In the genomic region with DNA sequence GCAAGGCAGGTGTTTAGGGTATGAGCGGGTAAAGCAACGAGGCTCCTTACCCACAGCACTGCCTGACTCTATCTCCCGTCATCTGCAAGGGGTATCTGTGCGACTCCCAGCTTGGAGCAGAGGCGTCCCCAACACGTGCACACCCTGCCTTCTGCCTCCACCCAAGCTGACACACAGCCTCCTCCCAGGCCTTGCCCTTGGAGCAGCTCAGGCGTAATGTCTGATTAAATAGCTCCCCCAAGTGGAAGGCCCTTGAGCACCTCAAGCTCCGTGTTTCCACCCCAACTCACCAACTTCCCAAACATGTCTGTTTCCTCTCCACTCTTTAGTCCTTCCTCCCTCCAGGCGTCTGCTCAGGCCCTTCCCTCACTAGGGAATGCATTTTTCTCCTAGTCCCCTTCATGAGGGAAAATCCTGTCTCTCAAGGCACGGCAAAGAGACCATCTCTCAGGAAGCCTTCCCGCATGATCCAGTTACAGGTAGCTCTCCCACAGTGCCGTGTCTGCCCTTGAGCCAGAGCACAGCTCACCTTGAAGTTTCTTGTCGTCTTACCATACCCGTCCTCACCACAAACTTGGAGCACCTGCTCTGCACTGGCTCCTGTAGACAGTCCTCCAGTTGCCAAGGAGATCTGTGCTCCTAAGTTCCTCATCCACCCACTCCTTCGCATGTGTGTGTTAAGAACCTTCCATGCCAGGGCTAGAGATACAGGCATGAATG, we compare ENCODE assay signal across 1 cellular context.
TF ChIP-seq lines count a peak whose summit lies in the region.

No MANE protein-coding gene starts in this region.

TF ChIP-seq in K562, 482 proteins besides CTCF, POLR2A, EP300 and RAD21 (continued from another document and continues in another):
- TF ChIP-seq, protein P1, sequence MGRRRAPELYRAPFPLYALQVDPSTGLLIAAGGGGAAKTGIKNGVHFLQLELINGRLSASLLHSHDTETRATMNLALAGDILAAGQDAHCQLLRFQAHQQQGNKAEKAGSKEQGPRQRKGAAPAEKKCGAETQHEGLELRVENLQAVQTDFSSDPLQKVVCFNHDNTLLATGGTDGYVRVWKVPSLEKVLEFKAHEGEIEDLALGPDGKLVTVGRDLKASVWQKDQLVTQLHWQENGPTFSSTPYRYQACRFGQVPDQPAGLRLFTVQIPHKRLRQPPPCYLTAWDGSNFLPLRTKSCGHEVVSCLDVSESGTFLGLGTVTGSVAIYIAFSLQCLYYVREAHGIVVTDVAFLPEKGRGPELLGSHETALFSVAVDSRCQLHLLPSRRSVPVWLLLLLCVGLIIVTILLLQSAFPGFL (CRISPR knock-in tag; IDR thresholded peaks at IDR 0.05) = 0 out of 2 replicates have a peak, but pooled peaks have one; percentile 35
- TF ChIP-seq ZKSCAN1 (IDR thresholded peaks at IDR 0.05; ENCODE audit: low read depth, low read length) = no peak
- no peak for TF ChIP-seq CBFA2T3 (IDR thresholded peaks at IDR 0.05)
- no peak for TF ChIP-seq HSF4 (CRISPR knock-in tag; IDR thresholded peaks at IDR 0.05; ENCODE audit: borderline replicate concordance)
- no peak for TF ChIP-seq MCM2 (IDR thresholded peaks at IDR 0.05; ENCODE audit: low read depth)
- TF ChIP-seq, protein P2, sequence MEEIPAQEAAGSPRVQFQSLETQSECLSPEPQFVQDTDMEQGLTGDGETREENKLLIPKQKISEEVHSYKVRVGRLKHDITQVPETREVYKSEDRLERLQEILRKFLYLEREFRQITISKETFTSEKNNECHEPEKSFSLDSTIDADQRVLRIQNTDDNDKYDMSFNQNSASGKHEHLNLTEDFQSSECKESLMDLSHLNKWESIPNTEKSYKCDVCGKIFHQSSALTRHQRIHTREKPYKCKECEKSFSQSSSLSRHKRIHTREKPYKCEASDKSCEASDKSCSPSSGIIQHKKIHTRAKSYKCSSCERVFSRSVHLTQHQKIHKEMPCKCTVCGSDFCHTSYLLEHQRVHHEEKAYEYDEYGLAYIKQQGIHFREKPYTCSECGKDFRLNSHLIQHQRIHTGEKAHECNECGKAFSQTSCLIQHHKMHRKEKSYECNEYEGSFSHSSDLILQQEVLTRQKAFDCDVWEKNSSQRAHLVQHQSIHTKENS (CRISPR knock-in tag; IDR thresholded peaks at IDR 0.05) = no peak
- TF ChIP-seq STAT5B (CRISPR knock-in tag; IDR thresholded peaks at IDR 0.05) = no peak
- peak in 1 of 2 experiments; percentile 30; a peak in 1 of 4 replicates for TF ChIP-seq SRF (CRISPR knock-in tag; IDR thresholded peaks at IDR 0.05)
- TF ChIP-seq, protein P3, sequence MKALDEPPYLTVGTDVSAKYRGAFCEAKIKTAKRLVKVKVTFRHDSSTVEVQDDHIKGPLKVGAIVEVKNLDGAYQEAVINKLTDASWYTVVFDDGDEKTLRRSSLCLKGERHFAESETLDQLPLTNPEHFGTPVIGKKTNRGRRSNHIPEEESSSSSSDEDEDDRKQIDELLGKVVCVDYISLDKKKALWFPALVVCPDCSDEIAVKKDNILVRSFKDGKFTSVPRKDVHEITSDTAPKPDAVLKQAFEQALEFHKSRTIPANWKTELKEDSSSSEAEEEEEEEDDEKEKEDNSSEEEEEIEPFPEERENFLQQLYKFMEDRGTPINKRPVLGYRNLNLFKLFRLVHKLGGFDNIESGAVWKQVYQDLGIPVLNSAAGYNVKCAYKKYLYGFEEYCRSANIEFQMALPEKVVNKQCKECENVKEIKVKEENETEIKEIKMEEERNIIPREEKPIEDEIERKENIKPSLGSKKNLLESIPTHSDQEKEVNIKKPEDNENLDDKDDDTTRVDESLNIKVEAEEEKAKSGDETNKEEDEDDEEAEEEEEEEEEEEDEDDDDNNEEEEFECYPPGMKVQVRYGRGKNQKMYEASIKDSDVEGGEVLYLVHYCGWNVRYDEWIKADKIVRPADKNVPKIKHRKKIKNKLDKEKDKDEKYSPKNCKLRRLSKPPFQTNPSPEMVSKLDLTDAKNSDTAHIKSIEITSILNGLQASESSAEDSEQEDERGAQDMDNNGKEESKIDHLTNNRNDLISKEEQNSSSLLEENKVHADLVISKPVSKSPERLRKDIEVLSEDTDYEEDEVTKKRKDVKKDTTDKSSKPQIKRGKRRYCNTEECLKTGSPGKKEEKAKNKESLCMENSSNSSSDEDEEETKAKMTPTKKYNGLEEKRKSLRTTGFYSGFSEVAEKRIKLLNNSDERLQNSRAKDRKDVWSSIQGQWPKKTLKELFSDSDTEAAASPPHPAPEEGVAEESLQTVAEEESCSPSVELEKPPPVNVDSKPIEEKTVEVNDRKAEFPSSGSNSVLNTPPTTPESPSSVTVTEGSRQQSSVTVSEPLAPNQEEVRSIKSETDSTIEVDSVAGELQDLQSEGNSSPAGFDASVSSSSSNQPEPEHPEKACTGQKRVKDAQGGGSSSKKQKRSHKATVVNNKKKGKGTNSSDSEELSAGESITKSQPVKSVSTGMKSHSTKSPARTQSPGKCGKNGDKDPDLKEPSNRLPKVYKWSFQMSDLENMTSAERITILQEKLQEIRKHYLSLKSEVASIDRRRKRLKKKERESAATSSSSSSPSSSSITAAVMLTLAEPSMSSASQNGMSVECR (CRISPR knock-in tag; IDR thresholded peaks at IDR 0.05) = no peak
- 0 out of 4 replicates have a peak, but pooled peaks of 1 of the 2 experiments have one; percentile 12 for TF ChIP-seq TBL1XR1 (IDR thresholded peaks at IDR 0.05; ENCODE audit: low read length in 2 of 2)
- TF ChIP-seq SMC3 (conservative IDR thresholded peaks at IDR 0.05; ENCODE audit: insufficient read depth, low read depth, low read length) = peak; percentile 69
- TF ChIP-seq, protein P4, sequence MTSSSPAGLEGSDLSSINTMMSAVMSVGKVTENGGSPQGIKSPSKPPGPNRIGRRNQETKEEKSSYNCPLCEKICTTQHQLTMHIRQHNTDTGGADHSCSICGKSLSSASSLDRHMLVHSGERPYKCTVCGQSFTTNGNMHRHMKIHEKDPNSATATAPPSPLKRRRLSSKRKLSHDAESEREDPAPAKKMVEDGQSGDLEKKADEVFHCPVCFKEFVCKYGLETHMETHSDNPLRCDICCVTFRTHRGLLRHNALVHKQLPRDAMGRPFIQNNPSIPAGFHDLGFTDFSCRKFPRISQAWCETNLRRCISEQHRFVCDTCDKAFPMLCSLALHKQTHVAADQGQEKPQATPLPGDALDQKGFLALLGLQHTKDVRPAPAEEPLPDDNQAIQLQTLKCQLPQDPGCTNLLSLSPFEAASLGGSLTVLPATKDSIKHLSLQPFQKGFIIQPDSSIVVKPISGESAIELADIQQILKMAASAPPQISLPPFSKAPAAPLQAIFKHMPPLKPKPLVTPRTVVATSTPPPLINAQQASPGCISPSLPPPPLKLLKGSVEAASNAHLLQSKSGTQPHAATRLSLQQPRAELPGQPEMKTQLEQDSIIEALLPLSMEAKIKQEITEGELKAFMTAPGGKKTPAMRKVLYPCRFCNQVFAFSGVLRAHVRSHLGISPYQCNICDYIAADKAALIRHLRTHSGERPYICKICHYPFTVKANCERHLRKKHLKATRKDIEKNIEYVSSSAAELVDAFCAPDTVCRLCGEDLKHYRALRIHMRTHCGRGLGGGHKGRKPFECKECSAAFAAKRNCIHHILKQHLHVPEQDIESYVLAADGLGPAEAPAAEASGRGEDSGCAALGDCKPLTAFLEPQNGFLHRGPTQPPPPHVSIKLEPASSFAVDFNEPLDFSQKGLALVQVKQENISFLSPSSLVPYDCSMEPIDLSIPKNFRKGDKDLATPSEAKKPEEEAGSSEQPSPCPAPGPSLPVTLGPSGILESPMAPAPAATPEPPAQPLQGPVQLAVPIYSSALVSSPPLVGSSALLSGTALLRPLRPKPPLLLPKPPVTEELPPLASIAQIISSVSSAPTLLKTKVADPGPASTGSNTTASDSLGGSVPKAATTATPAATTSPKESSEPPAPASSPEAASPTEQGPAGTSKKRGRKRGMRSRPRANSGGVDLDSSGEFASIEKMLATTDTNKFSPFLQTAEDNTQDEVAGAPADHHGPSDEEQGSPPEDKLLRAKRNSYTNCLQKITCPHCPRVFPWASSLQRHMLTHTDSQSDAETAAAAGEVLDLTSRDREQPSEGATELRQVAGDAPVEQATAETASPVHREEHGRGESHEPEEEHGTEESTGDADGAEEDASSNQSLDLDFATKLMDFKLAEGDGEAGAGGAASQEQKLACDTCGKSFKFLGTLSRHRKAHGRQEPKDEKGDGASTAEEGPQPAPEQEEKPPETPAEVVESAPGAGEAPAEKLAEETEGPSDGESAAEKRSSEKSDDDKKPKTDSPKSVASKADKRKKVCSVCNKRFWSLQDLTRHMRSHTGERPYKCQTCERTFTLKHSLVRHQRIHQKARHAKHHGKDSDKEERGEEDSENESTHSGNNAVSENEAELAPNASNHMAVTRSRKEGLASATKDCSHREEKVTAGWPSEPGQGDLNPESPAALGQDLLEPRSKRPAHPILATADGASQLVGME (CRISPR knock-in tag; IDR thresholded peaks at IDR 0.05) = no peak
- TF ChIP-seq, protein P5, sequence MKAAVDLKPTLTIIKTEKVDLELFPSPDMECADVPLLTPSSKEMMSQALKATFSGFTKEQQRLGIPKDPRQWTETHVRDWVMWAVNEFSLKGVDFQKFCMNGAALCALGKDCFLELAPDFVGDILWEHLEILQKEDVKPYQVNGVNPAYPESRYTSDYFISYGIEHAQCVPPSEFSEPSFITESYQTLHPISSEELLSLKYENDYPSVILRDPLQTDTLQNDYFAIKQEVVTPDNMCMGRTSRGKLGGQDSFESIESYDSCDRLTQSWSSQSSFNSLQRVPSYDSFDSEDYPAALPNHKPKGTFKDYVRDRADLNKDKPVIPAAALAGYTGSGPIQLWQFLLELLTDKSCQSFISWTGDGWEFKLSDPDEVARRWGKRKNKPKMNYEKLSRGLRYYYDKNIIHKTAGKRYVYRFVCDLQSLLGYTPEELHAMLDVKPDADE (conservative IDR thresholded peaks at IDR 0.05; ENCODE audit: control insufficient read depth, low read depth, low read length) = no peak
- TF ChIP-seq, protein P6, sequence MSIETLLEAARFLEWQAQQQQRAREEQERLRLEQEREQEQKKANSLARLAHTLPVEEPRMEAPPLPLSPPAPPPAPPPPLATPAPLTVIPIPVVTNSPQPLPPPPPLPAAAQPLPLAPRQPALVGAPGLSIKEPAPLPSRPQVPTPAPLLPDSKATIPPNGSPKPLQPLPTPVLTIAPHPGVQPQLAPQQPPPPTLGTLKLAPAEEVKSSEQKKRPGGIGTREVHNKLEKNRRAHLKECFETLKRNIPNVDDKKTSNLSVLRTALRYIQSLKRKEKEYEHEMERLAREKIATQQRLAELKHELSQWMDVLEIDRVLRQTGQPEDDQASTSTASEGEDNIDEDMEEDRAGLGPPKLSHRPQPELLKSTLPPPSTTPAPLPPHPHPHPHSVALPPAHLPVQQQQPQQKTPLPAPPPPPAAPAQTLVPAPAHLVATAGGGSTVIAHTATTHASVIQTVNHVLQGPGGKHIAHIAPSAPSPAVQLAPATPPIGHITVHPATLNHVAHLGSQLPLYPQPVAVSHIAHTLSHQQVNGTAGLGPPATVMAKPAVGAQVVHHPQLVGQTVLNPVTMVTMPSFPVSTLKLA (conservative IDR thresholded peaks at IDR 0.05) = peak in 1 of 2 experiments; percentile 50; a peak in 1 of 4 replicates
- TF ChIP-seq, protein P7, sequence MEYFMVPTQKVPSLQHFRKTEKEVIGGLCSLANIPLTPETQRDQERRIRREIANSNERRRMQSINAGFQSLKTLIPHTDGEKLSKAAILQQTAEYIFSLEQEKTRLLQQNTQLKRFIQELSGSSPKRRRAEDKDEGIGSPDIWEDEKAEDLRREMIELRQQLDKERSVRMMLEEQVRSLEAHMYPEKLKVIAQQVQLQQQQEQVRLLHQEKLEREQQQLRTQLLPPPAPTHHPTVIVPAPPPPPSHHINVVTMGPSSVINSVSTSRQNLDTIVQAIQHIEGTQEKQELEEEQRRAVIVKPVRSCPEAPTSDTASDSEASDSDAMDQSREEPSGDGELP (CRISPR knock-in tag; IDR thresholded peaks at IDR 0.05; ENCODE audit: borderline replicate concordance) = 0 out of 2 replicates have a peak, but pooled peaks have one; percentile 15
- no peak for TF ChIP-seq PRMT5 (CRISPR knock-in tag; IDR thresholded peaks at IDR 0.05)
- no peak for TF ChIP-seq SMARCC2 (IDR thresholded peaks at IDR 0.05; ENCODE audit: low read depth)
- TF ChIP-seq, protein P8, sequence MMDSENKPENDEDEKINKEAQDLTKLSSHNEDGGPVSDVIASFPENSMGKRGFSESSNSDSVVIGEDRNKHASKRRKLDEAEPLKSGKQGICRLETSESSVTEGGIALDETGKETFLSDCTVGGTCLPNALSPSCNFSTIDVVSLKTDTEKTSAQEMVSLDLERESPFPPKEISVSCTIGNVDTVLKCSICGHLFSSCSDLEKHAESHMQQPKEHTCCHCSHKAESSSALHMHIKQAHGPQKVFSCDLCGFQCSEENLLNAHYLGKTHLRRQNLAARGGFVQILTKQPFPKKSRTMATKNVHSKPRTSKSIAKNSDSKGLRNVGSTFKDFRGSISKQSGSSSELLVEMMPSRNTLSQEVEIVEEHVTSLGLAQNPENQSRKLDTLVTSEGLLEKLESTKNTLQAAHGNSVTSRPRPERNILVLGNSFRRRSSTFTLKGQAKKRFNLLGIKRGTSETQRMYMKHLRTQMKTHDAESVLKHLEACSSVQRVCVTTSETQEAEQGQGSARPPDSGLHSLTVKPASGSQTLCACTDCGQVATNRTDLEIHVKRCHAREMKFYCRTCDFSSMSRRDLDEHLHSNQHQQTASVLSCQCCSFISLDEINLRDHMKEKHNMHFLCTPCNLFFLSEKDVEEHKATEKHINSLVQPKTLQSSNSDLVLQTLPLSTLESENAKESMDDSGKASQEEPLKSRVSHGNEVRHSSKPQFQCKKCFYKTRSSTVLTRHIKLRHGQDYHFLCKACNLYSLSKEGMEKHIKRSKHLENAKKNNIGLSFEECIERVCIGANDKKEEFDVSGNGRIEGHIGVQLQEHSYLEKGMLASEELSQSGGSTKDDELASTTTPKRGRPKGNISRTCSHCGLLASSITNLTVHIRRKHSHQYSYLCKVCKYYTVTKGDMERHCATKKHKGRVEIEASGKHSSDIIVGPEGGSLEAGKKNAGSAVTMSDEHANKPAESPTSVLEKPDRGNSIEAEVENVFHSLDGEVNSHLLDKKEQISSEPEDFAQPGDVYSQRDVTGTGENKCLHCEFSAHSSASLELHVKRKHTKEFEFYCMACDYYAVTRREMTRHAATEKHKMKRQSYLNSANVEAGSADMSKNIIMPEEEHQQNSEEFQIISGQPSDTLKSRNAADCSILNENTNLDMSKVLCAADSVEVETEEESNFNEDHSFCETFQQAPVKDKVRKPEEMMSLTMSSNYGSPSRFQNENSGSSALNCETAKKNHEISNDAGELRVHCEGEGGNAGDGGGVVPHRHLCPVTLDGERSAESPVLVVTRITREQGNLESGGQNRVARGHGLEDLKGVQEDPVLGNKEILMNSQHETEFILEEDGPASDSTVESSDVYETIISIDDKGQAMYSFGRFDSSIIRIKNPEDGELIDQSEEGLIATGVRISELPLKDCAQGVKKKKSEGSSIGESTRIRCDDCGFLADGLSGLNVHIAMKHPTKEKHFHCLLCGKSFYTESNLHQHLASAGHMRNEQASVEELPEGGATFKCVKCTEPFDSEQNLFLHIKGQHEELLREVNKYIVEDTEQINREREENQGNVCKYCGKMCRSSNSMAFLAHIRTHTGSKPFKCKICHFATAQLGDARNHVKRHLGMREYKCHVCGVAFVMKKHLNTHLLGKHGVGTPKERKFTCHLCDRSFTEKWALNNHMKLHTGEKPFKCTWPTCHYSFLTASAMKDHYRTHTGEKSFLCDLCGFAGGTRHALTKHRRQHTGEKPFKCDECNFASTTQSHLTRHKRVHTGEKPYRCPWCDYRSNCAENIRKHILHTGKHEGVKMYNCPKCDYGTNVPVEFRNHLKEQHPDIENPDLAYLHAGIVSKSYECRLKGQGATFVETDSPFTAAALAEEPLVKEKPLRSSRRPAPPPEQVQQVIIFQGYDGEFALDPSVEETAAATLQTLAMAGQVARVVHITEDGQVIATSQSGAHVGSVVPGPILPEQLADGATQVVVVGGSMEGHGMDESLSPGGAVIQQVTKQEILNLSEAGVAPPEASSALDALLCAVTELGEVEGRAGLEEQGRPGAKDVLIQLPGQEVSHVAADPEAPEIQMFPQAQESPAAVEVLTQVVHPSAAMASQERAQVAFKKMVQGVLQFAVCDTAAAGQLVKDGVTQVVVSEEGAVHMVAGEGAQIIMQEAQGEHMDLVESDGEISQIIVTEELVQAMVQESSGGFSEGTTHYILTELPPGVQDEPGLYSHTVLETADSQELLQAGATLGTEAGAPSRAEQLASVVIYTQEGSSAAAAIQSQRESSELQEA (IDR thresholded peaks at IDR 0.05; ENCODE audit: low read depth) = no peak
- peak; percentile 34; the same call in 1 of the 2 replicates for TF ChIP-seq CC2D1A (IDR thresholded peaks at IDR 0.05)
- no peak for TF ChIP-seq DACH1 (IDR thresholded peaks at IDR 0.05; ENCODE audit: partially characterized antibody)
- no peak for TF ChIP-seq ZNF551 (CRISPR knock-in tag; IDR thresholded peaks at IDR 0.05)
